ENCODE assay signal across 21 cellular contexts in genomic region chr3:8423307-8423706, GRCh38.
DNase-seq lines count a peak whose midpoint lies in the region; ATAC-seq, FAIRE-seq and TF ChIP-seq lines count a peak whose summit lies in the region.
"Had no signal": no experiment of that assay in that cellular context is flagged by ENCODE, and none has a peak within 500 bp of the region (broad histone marks: within the 10 kb centered on the region; RNA-seq: fewer than 3 reads in every experiment).

No MANE protein-coding gene starts in this region.

- H3K4me3 ChIP-seq in AG10803 (ENCODE audit: low read length) (no peak overlapping the region), epithelial cell of esophagus (ENCODE audit: low read length) (no peak overlapping the region)
- H3K4me3 ChIP-seq: PC-9 had no signal

- peak; percentile 15 for DNase-seq in AG10803 (ENCODE audit: low read depth)
- DNase-seq in D721Med (ENCODE audit: insufficient read length, low spot score) = no peak
- DNase-seq in M059J (ENCODE audit: low read depth) = peak; percentile 11
- DNase-seq in epithelial cell of esophagus (ENCODE audit: low read depth) = peak; percentile 12
- no peak for DNase-seq in DMS53 (lab: John Stamatoyannopoulos, UW)
- DNase-seq in amniotic stem cell (lab: John Stamatoyannopoulos, UW) = no peak
- DNase-seq: ACHN, AML-193, DMS 273 treated with DMSO at 0.1 percent for 48 hours, EL, GOT3, MM.1S, NCI-H1092, NCI-H187, NCI-H2227 treated with DMSO at 0.1 percent for 48 hours, NCI-H510A treated with DMSO at 0.1 percent for 48 hours, NCI-H82, PC-9 had no signal

- no peak for ATAC-seq in HG02938 (IDR thresholded peaks at IDR 0.05; ENCODE audit: unreplicated experiment)

- TF ChIP-seq CTCF in AG10803 (conservative IDR thresholded peaks at IDR 0.05; ENCODE audit: low read length) (peak; percentile 26; the same call in 1 of the 2 replicates), D721Med (IDR thresholded peaks at IDR 0.05; ENCODE audit: insufficient read depth, missing control alignments) (peak; percentile 31), epithelial cell of esophagus (IDR thresholded peaks at IDR 0.05; ENCODE audit: insufficient read depth, low read depth, low read length, missing control alignments) (peak; percentile 8)

- FAIRE-seq in D721Med (lab: Jason Lieb, UNC) = no peak
- FAIRE-seq: GM12891, GM18507 had no signal

Comparison
In these comparisons a context has a peak if more than half of its experiments do, and no peak if none do; other contexts are left out.
1. DNase-seq: peak in AG10803 (single experiment), M059J (single experiment) and epithelial cell of esophagus (single experiment); none in D721Med (single experiment), DMS53 (single experiment) and amniotic stem cell (single experiment).
2. Peak in every context shown above with its lines, with median percentiles within 50 percentile points of each other: CTCF ChIP-seq.